In genomic region chr16:66970775-66971725, GRCh38 we compare ENCODE assay signal across 1 cellular context.
A peak's percentile ranks its signal among the peaks of the same experiment; 100 is the strongest.
TF ChIP-seq lines count a peak whose summit lies in the region.

No MANE protein-coding gene starts in this region.

TF ChIP-seq in K562, 482 proteins besides CTCF, POLR2A, EP300 and RAD21:
- TF ChIP-seq E2F5 (CRISPR knock-in tag; IDR thresholded peaks at IDR 0.05) (no peak), ZZZ3 (IDR thresholded peaks at IDR 0.05) (no peak), TCF3 (CRISPR knock-in tag; IDR thresholded peaks at IDR 0.05) (peak; percentile 40; the same call in 1 of the 2 replicates), CBFA2T2 (conservative IDR thresholded peaks at IDR 0.05) (peak; percentile 44; the same call in 1 of the 2 replicates), HDAC1 (IDR thresholded peaks at IDR 0.05) (0 out of 4 replicates have a peak, but pooled peaks of 1 of the 2 experiments have one; percentile 31), PYGO2 (tag; IDR thresholded peaks at IDR 0.05) (no peak), ZNF655 (CRISPR knock-in tag; IDR thresholded peaks at IDR 0.05) (no peak), ATF3 (IDR thresholded peaks at IDR 0.05) (peak; percentile 56), ATF3 (CRISPR knock-in tag; conservative IDR thresholded peaks at IDR 0.05) (no peak), VEZF1 (CRISPR knock-in tag; IDR thresholded peaks at IDR 0.05) (peak; percentile 19; the same call in 1 of the 2 replicates), FOSL1 (tag; conservative IDR thresholded peaks at IDR 0.05) (0 out of 2 replicates have a peak, but pooled peaks have one; percentile 26), RBM25 (IDR thresholded peaks at IDR 0.05; ENCODE audit: low read depth, low read length, severe bottlenecking) (peak; percentile 40), KDM1A (IDR thresholded peaks at IDR 0.05) (peak; percentile 78 to 82; a peak in 3 of 4 replicates), ZFP36 (IDR thresholded peaks at IDR 0.05; ENCODE audit: low read depth, low read length, partially characterized antibody) (peak; percentile 62), TAF9B (IDR thresholded peaks at IDR 0.05; ENCODE audit: partially characterized antibody) (no peak), CBFA2T3 (IDR thresholded peaks at IDR 0.05) (peak; percentile 66), STAT6 (CRISPR knock-in tag; IDR thresholded peaks at IDR 0.05) (no peak), ZBTB1 (CRISPR knock-in tag; IDR thresholded peaks at IDR 0.05; ENCODE audit: borderline replicate concordance, low read depth) (no peak), ZNF24 (IDR thresholded peaks at IDR 0.05) (no peak), MTF1 (CRISPR knock-in tag; IDR thresholded peaks at IDR 0.05; ENCODE audit: borderline replicate concordance) (no peak), ARID1B (IDR thresholded peaks at IDR 0.05) (peak; percentile 40; the same call in 1 of the 2 replicates), MNT (conservative IDR thresholded peaks at IDR 0.05) (no peak), NFIC (IDR thresholded peaks at IDR 0.05) (peak; percentile 38), JUND (IDR thresholded peaks at IDR 0.05; ENCODE audit: borderline replicate concordance, low read depth, low read length) (0 out of 2 replicates have a peak, but pooled peaks have one; percentile 7), JUND (tag; IDR thresholded peaks at IDR 0.05; ENCODE audit: borderline replicate concordance, low read depth, low read length) (no peak)
